Comparison of ENCODE assay signal across 23 cellular contexts in genomic region chr1:147772540-147772939, GRCh38. TPM values are rescaled to one million over a fixed set of nuclear protein-coding genes. Genes with fewer than 3 reads are reported as not detected.
DNase-seq lines count a peak whose midpoint lies in the region; ATAC-seq and TF ChIP-seq lines count a peak whose summit lies in the region.
"Had no signal": no experiment of that assay in that cellular context is flagged by ENCODE, and none has a peak within 500 bp of the region (broad histone marks: within the 10 kb centered on the region; RNA-seq: fewer than 3 reads in every experiment).

No MANE protein-coding gene starts in this region.

- peak overlapping the region; percentile 98; the same call in 1 of the 2 replicates for H2AFZ ChIP-seq in GM23338

- H3K36me3 ChIP-seq in GM23338 (ENCODE audit: insufficient read depth) (no peaks in the 10 kb centered on the region), ascending aorta (no peaks in the 10 kb centered on the region)
- no peaks in the 10 kb centered on the region for H3K36me3 ChIP-seq in naive thymus-derived CD4-positive, alpha-beta T cell (ENCODE audit: control insufficient read depth in 2 of 3, insufficient read depth in 3 of 3, low read length in 3 of 3)
- H3K36me3 ChIP-seq: adrenal gland had no signal

- H3K27me3 ChIP-seq in GM23338 (ENCODE audit: insufficient read depth) (no peaks in the 10 kb centered on the region), ascending aorta (no peaks in the 10 kb centered on the region), layer of hippocampus (ENCODE audit: control insufficient read depth, insufficient read depth, low read length) (no peaks in the 10 kb centered on the region)
- no peaks in the 10 kb centered on the region for H3K27me3 ChIP-seq in naive thymus-derived CD4-positive, alpha-beta T cell (ENCODE audit: control insufficient read depth in 2 of 2, insufficient read depth in 2 of 2, low read length in 2 of 2)

- H3K4me3 Mint-ChIP-seq in GM23338: no peak overlapping the region
- no peak overlapping the region for H3K4me3 Mint-ChIP-seq in stimulated activated memory B cell treated with anti-CD40 and anti-IgM and Interleukin-4, amounts not matched to agents 10 μg/mL and 1 μg/mL and 100 μg/mL, for 72 hours
- no peak overlapping the region for H3K4me3 Mint-ChIP-seq in naive thymus-derived CD4-positive, alpha-beta T cell
- H3K4me3 Mint-ChIP-seq: activated CD4-positive, alpha-beta memory T cell treated with anti-CD3 and anti-CD28 coated beads, Interleukin-2, amount 10 ng/mL, durations not matched to agents 7 days and 5 days; CD4-positive, alpha-beta T cell; dendritic cell treated with granulocyte-macrophage colony-stimulating factor and Interleukin-4, amounts not matched to agents 40 ng/mL and 50 ng/mL, for 4 days; neural crest cell had no signal

- DNase-seq in GM23338 (ENCODE audit: low spot score) (no peak), ascending aorta (ENCODE audit: low spot score in 2 of 2) (no peak), GF-D8 (lab: John Stamatoyannopoulos, UW) (no peak), NCI-H1105 treated with DMSO at 0.1 percent for 48 hours (lab: John Stamatoyannopoulos, UW) (no peak)
- DNase-seq in stimulated activated CD4-positive, alpha-beta T cell treated with anti-CD3 and anti-CD28 coated beads, Interleukin-2, amount 100 ng/mL, for 24 hours: no peak
- no peak for DNase-seq in naive thymus-derived CD4-positive, alpha-beta T cell
- DNase-seq: activated CD4-positive, alpha-beta memory T cell treated with anti-CD3 and anti-CD28 coated beads, Interleukin-2, amount 10 ng/mL, durations not matched to agents 7 days and 5 days; activated gamma-delta T cell; activated T-cell treated with anti-CD3 and anti-CD28 coated beads for 4 hours; adrenal gland; CD4-positive, alpha-beta T cell; DMS53; foreskin keratinocyte; kidney glomerular epithelial cell; NCI-H1417; NCI-H2107; NCI-H510A treated with DMSO at 0.1 percent for 48 hours had no signal

- no peaks in the 10 kb centered on the region for H3K9me3 ChIP-seq in ascending aorta
- no peaks in the 10 kb centered on the region for H3K9me3 ChIP-seq in naive thymus-derived CD4-positive, alpha-beta T cell (ENCODE audit: control insufficient read depth in 2 of 3, low read length in 3 of 3)
- H3K9me3 ChIP-seq: adrenal gland had no signal

- ATAC-seq in GM23338: no peak
- no peak for ATAC-seq in stimulated activated memory B cell treated with anti-CD40 and anti-IgM and Interleukin-4, amounts not matched to agents 10 μg/mL and 1 μg/mL and 100 μg/mL, for 72 hours
- no peak for ATAC-seq in naive thymus-derived CD4-positive, alpha-beta T cell

- peaks cover 4% of the 10 kb centered on the region; the same call in 1 of the 2 replicates for H3K9me2 ChIP-seq in GM23338 (ENCODE audit: insufficient read depth)

- H3K79me2 ChIP-seq in GM23338 (replicated peaks; ENCODE audit: insufficient read depth): no peaks in the 10 kb centered on the region

- no peak overlapping the region for H3K27ac ChIP-seq in GM23338 (ENCODE audit: low read depth)
- H3K27ac ChIP-seq in ascending aorta: peak overlapping the region; percentile 91 to 94
- peak overlapping the region; percentile 23 for H3K27ac ChIP-seq in layer of hippocampus (ENCODE audit: low read depth, low read length)
- H3K27ac ChIP-seq in naive thymus-derived CD4-positive, alpha-beta T cell (ENCODE audit: low read depth, low read length): no peak overlapping the region
- H3K27ac ChIP-seq: adrenal gland, foreskin keratinocyte had no signal

- peaks cover 2% of the 10 kb centered on the region; the same call in 1 of the 3 replicates for H3K9me3 Mint-ChIP-seq in GM23338
- no peaks in the 10 kb centered on the region for H3K9me3 Mint-ChIP-seq in stimulated activated memory B cell treated with anti-CD40 and anti-IgM and Interleukin-4, amounts not matched to agents 10 μg/mL and 1 μg/mL and 100 μg/mL, for 72 hours
- H3K9me3 Mint-ChIP-seq in naive thymus-derived CD4-positive, alpha-beta T cell: no peaks in the 10 kb centered on the region
- H3K9me3 Mint-ChIP-seq: activated CD4-positive, alpha-beta memory T cell treated with anti-CD3 and anti-CD28 coated beads, Interleukin-2, amount 10 ng/mL, durations not matched to agents 7 days and 5 days; CD4-positive, alpha-beta T cell; dendritic cell treated with granulocyte-macrophage colony-stimulating factor and Interleukin-4, amounts not matched to agents 40 ng/mL and 50 ng/mL, for 4 days; neural crest cell had no signal

- POLR2A ChIA-PET in naive thymus-derived CD4-positive, alpha-beta T cell (lab: Charles Lee): no interaction called here

- H3K27ac Mint-ChIP-seq in GM23338: no peak overlapping the region
- peak overlapping the region; percentile 49 for H3K27ac Mint-ChIP-seq in stimulated activated memory B cell treated with anti-CD40 and anti-IgM and Interleukin-4, amounts not matched to agents 10 μg/mL and 1 μg/mL and 100 μg/mL, for 72 hours
- no peak overlapping the region for H3K27ac Mint-ChIP-seq in naive thymus-derived CD4-positive, alpha-beta T cell
- H3K27ac Mint-ChIP-seq: activated CD4-positive, alpha-beta memory T cell treated with anti-CD3 and anti-CD28 coated beads, Interleukin-2, amount 10 ng/mL, durations not matched to agents 7 days and 5 days; CD4-positive, alpha-beta T cell; dendritic cell treated with granulocyte-macrophage colony-stimulating factor and Interleukin-4, amounts not matched to agents 40 ng/mL and 50 ng/mL, for 4 days had no signal

- TF ChIP-seq CTCF in GM23338 (conservative IDR thresholded peaks at IDR 0.05; ENCODE audit: low read depth in 2 of 2) (no peak), ascending aorta (IDR thresholded peaks at IDR 0.05) (no peak)

- no peak overlapping the region for H3K4me3 ChIP-seq in GM23338
- peak overlapping the region; percentile 44 to 56 for H3K4me3 ChIP-seq in ascending aorta
- no peak overlapping the region for H3K4me3 ChIP-seq in naive thymus-derived CD4-positive, alpha-beta T cell (ENCODE audit: low read length)
- H3K4me3 ChIP-seq: adrenal gland had no signal

- H3K27me3 Mint-ChIP-seq in GM23338 (ENCODE audit: insufficient read depth, low read depth, poor library complexity): peaks cover 15% of the 10 kb centered on the region
- peaks cover 51% of the 10 kb centered on the region for H3K27me3 Mint-ChIP-seq in stimulated activated memory B cell treated with anti-CD40 and anti-IgM and Interleukin-4, amounts not matched to agents 10 μg/mL and 1 μg/mL and 100 μg/mL, for 72 hours
- peaks cover 22 to 33% (median 30%) of the 10 kb centered on the region in 5 donors for H3K27me3 Mint-ChIP-seq in naive thymus-derived CD4-positive, alpha-beta T cell

- no peaks in the 10 kb centered on the region for H3K36me3 Mint-ChIP-seq in GM23338 (ENCODE audit: low read depth)
- no peaks in the 10 kb centered on the region for H3K36me3 Mint-ChIP-seq in stimulated activated memory B cell treated with anti-CD40 and anti-IgM and Interleukin-4, amounts not matched to agents 10 μg/mL and 1 μg/mL and 100 μg/mL, for 72 hours
- H3K36me3 Mint-ChIP-seq in naive thymus-derived CD4-positive, alpha-beta T cell: no peaks in the 10 kb centered on the region

- no peak overlapping the region for H3K4me2 ChIP-seq in GM23338

- intact Hi-C loops in ascending aorta (cut with DNase I): loop anchor here (2.0 to 5.0 kb wide), 4 partner anchors 18 to 230 kb away; partner anchors contain the start of genes ACP6 and BCL9
- intact Hi-C loops in naive thymus-derived CD4-positive, alpha-beta T cell (cut with micrococcal nuclease): no loop called here

- CTCF ChIA-PET in naive thymus-derived CD4-positive, alpha-beta T cell (lab: Charles Lee): no interaction called here

- no peaks in the 10 kb centered on the region for H3F3A ChIP-seq in GM23338 (replicated peaks; ENCODE audit: low read depth)

- H3K4me1 ChIP-seq in GM23338 (ENCODE audit: insufficient read depth) (peaks cover 11% of the 10 kb centered on the region; the same call in 1 of the 2 replicates), ascending aorta (peaks cover 26 to 49% of the 10 kb centered on the region in 2 donors)
- H3K4me1 ChIP-seq in naive thymus-derived CD4-positive, alpha-beta T cell (ENCODE audit: control insufficient read depth in 2 of 2, insufficient read depth in 2 of 2, low read length in 2 of 2): no peaks in the 10 kb centered on the region
- H3K4me1 ChIP-seq: adrenal gland, foreskin keratinocyte had no signal

- peaks cover 14% of the 10 kb centered on the region for H3K4me1 Mint-ChIP-seq in GM23338
- peaks cover 28% of the 10 kb centered on the region for H3K4me1 Mint-ChIP-seq in stimulated activated memory B cell treated with anti-CD40 and anti-IgM and Interleukin-4, amounts not matched to agents 10 μg/mL and 1 μg/mL and 100 μg/mL, for 72 hours
- H3K4me1 Mint-ChIP-seq in naive thymus-derived CD4-positive, alpha-beta T cell: peaks cover 0 to 4% (median 4%) of the 10 kb centered on the region in 7 donors
- H3K4me1 Mint-ChIP-seq: activated CD4-positive, alpha-beta memory T cell treated with anti-CD3 and anti-CD28 coated beads, Interleukin-2, amount 10 ng/mL, durations not matched to agents 7 days and 5 days had no signal

- no peaks in the 10 kb centered on the region for H4K20me1 ChIP-seq in GM23338 (replicated peaks; ENCODE audit: insufficient read depth)

RNA-seq across cellular contexts. Expression of gene GJA5, which starts 12.1 kb away (rescaled TPM):
- total RNA-seq in GM23338 (2014; rRNA removed; shearing (Covaris generic)): 0.85 and 1.7 TPM in 2 replicates
- 0.24 and 0.50 TPM in 2 replicates for polyA plus RNA-seq in GM23338 (2016; fragmentation: Nextera tagmentation; extraction: Ambion mirVana)
- 49.7 TPM for total RNA-seq in ascending aorta
- total RNA-seq in naive thymus-derived CD4-positive, alpha-beta T cell: not detected
- not detected for polyA plus RNA-seq in naive thymus-derived CD4-positive, alpha-beta T cell
- total RNA-seq: activated CD4-positive, alpha-beta memory T cell treated with anti-CD3 and anti-CD28 coated beads, Interleukin-2, amount 10 ng/mL, durations not matched to agents 7 days and 5 days; CD4-positive, alpha-beta T cell; LHCN-M2 had no signal
- polyA plus RNA-seq: AG04450 had no signal

Comparison
In these comparisons a context has a peak if more than half of its experiments do, and no peak if none do; other contexts are left out.
1. H3K27ac ChIP-seq: peak in ascending aorta (2 of 2) and layer of hippocampus (single experiment); none in GM23338 (single experiment) and naive thymus-derived CD4-positive, alpha-beta T cell (single experiment).
2. H3K4me3 ChIP-seq: peak in ascending aorta (2 of 2); none in GM23338 (single experiment) and naive thymus-derived CD4-positive, alpha-beta T cell (single experiment).
3. RNA of gene GJA5, which starts 12.1 kb away (total RNA-seq): 49.7 TPM in ascending aorta (single experiment); 0.85 to 1.7 TPM in GM23338 and not detected in naive thymus-derived CD4-positive, alpha-beta T cell; every median in the first group is over 10 times any median in the second.